25 cellular contexts compared by ENCODE assay signal in genomic region chr18:79489900-79490592, GRCh38.
DNase-seq lines count a peak whose midpoint lies in the region; ATAC-seq, FAIRE-seq and TF ChIP-seq lines count a peak whose summit lies in the region.
"Had no signal": no experiment of that assay in that cellular context is flagged by ENCODE, and none has a peak within 500 bp of the region (broad histone marks: within the 10 kb centered on the region; RNA-seq: fewer than 3 reads in every experiment).

No MANE protein-coding gene starts in this region.

- no peak for FAIRE-seq in kidney (lab: Jason Lieb, UNC)
- FAIRE-seq: A204.1, K562, TTC549 had no signal

- H3K9me3 Mint-ChIP-seq in activated naive CD4-positive, alpha-beta T cell treated with anti-CD3 and anti-CD28 coated beads, Interleukin-2, amount 10 ng/mL, durations not matched to agents 7 days and 5 days: no peaks in the 10 kb centered on the region
- no peaks in the 10 kb centered on the region for H3K9me3 Mint-ChIP-seq in central memory CD8-positive, alpha-beta T cell
- no peaks in the 10 kb centered on the region for H3K9me3 Mint-ChIP-seq in stimulated activated naive B cell treated with anti-CD40 and anti-IgM and Interleukin-4, amounts not matched to agents 10 μg/mL and 1 μg/mL and 100 μg/mL, for 72 hours
- H3K9me3 Mint-ChIP-seq: activated CD4-positive, alpha-beta memory T cell treated with anti-CD3 and anti-CD28 coated beads for 36 hours; activated T-cell treated with anti-CD3 and anti-CD28 coated beads, Interleukin-2, amount 50 U/mL, for 4 hours; memory B cell; T-cell had no signal

- CTCF ChIA-PET in activated naive CD4-positive, alpha-beta T cell treated with anti-CD3 and anti-CD28 coated beads, Interleukin-2, amount 10 ng/mL, durations not matched to agents 7 days and 5 days (lab: Charles Lee): no interaction called here

- H3K9me3 ChIP-seq in kidney (ENCODE audit: control insufficient read depth in 1 of 2, low read length in 2 of 2): no peaks in the 10 kb centered on the region
- H3K9me3 ChIP-seq: breast epithelium, MG63, SJSA1 had no signal

- no peak overlapping the region for H3K4me3 Mint-ChIP-seq in activated naive CD4-positive, alpha-beta T cell treated with anti-CD3 and anti-CD28 coated beads, Interleukin-2, amount 10 ng/mL, durations not matched to agents 7 days and 5 days
- no peak overlapping the region for H3K4me3 Mint-ChIP-seq in central memory CD8-positive, alpha-beta T cell
- H3K4me3 Mint-ChIP-seq in stimulated activated naive B cell treated with anti-CD40 and anti-IgM and Interleukin-4, amounts not matched to agents 10 μg/mL and 1 μg/mL and 100 μg/mL, for 72 hours: no peak overlapping the region
- H3K4me3 Mint-ChIP-seq: activated CD4-positive, alpha-beta memory T cell treated with anti-CD3 and anti-CD28 coated beads for 36 hours; activated T-cell treated with anti-CD3 and anti-CD28 coated beads, Interleukin-2, amount 50 U/mL, for 4 hours; memory B cell had no signal

- no peaks in the 10 kb centered on the region for H3K27me3 Mint-ChIP-seq in activated naive CD4-positive, alpha-beta T cell treated with anti-CD3 and anti-CD28 coated beads, Interleukin-2, amount 10 ng/mL, durations not matched to agents 7 days and 5 days
- no peaks in the 10 kb centered on the region for H3K27me3 Mint-ChIP-seq in central memory CD8-positive, alpha-beta T cell
- H3K27me3 Mint-ChIP-seq in stimulated activated naive B cell treated with anti-CD40 and anti-IgM and Interleukin-4, amounts not matched to agents 10 μg/mL and 1 μg/mL and 100 μg/mL, for 72 hours: no peaks in the 10 kb centered on the region
- H3K27me3 Mint-ChIP-seq: activated CD4-positive, alpha-beta memory T cell treated with anti-CD3 and anti-CD28 coated beads for 36 hours; memory B cell; T-cell had no signal

- no peaks in the 10 kb centered on the region for H3K36me3 ChIP-seq in kidney (ENCODE audit: control insufficient read depth in 1 of 2, insufficient read depth in 2 of 2, low read length in 2 of 2)
- H3K36me3 ChIP-seq: breast epithelium, MG63 had no signal

- TF ChIP-seq CTCF in kidney (IDR thresholded peaks at IDR 0.05; ENCODE audit: borderline replicate concordance, extremely low read depth, insufficient read depth): no peak

- H3K9ac ChIP-seq in kidney (ENCODE audit: low read length in 2 of 2): no peak overlapping the region

- ATAC-seq in central memory CD8-positive, alpha-beta T cell (replicated peaks; ENCODE audit: extremely low read depth, poor library complexity, severe bottlenecking): peak; percentile 32
- ATAC-seq in stimulated activated naive B cell treated with anti-CD40 and anti-IgM and Interleukin-4, amounts not matched to agents 10 μg/mL and 1 μg/mL and 100 μg/mL, for 72 hours (replicated peaks): no peak
- ATAC-seq: activated CD4-positive, CD25-positive, alpha-beta regulatory T cell treated with anti-CD3 and anti-CD28 coated beads, Interleukin-2, amount 50 U/mL, for 24 hours; activated T-cell treated with anti-CD3 and anti-CD28 coated beads, Interleukin-2, amount 50 U/mL, for 4 hours; K562; T-cell had no signal

- peaks cover 18% of the 10 kb centered on the region for H3K4me1 Mint-ChIP-seq in activated naive CD4-positive, alpha-beta T cell treated with anti-CD3 and anti-CD28 coated beads, Interleukin-2, amount 10 ng/mL, durations not matched to agents 7 days and 5 days
- peaks cover 13% of the 10 kb centered on the region for H3K4me1 Mint-ChIP-seq in central memory CD8-positive, alpha-beta T cell
- H3K4me1 Mint-ChIP-seq in stimulated activated naive B cell treated with anti-CD40 and anti-IgM and Interleukin-4, amounts not matched to agents 10 μg/mL and 1 μg/mL and 100 μg/mL, for 72 hours: peaks cover 11 to 19% of the 10 kb centered on the region in 2 donors
- H3K4me1 Mint-ChIP-seq: memory B cell had no signal

- no peak overlapping the region for H3K4me3 ChIP-seq in kidney (ENCODE audit: low read length in 2 of 2)
- H3K4me3 ChIP-seq: breast epithelium, K562, MG63, SJSA1, upper lobe of left lung had no signal

- H3K27ac ChIP-seq in kidney (ENCODE audit: low read depth in 2 of 2, low read length in 2 of 2): no peak overlapping the region
- H3K27ac ChIP-seq: breast epithelium, SJSA1, upper lobe of left lung had no signal

- peaks cover 18% of the 10 kb centered on the region for H3K36me3 Mint-ChIP-seq in activated naive CD4-positive, alpha-beta T cell treated with anti-CD3 and anti-CD28 coated beads, Interleukin-2, amount 10 ng/mL, durations not matched to agents 7 days and 5 days
- peaks cover 25% of the 10 kb centered on the region for H3K36me3 Mint-ChIP-seq in central memory CD8-positive, alpha-beta T cell (ENCODE audit: insufficient read depth)
- H3K36me3 Mint-ChIP-seq in stimulated activated naive B cell treated with anti-CD40 and anti-IgM and Interleukin-4, amounts not matched to agents 10 μg/mL and 1 μg/mL and 100 μg/mL, for 72 hours: peaks cover 39 to 51% of the 10 kb centered on the region in 2 donors

- DNase-seq in activated naive CD4-positive, alpha-beta T cell treated with anti-CD3 and anti-CD28 coated beads, Interleukin-2, amount 10 ng/mL, durations not matched to agents 7 days and 5 days: peak; percentile 17
- DNase-seq in activated naive CD4-positive, alpha-beta T cell treated with anti-CD3 and anti-CD28 coated beads, Interleukin-2, amount 50 U/mL, for 16 hours: no peak
- no peak for DNase-seq in central memory CD8-positive, alpha-beta T cell (ENCODE audit: low spot score in 2 of 2)
- DNase-seq in kidney (peak; percentile 58), AG08395 (ENCODE audit: low spot score) (no peak)
- no peak for DNase-seq in stimulated activated naive B cell treated with anti-CD40 and anti-IgM and Interleukin-4, amounts not matched to agents 10 μg/mL and 1 μg/mL and 100 μg/mL, for 72 hours
- no peak for DNase-seq in activated naive CD4-positive, alpha-beta T cell (lab: John Stamatoyannopoulos, UW)
- DNase-seq in NK-92 treated with Interleukin-12 subunit alpha and Interleukin-12 subunit beta, amount 100 ng/mL, for 24 hours (lab: John Stamatoyannopoulos, UW): no peak
- DNase-seq: activated CD4-positive, alpha-beta memory T cell treated with anti-CD3 and anti-CD28 coated beads for 36 hours; activated T-cell treated with anti-CD3 and anti-CD28 coated beads, Interleukin-2, amount 50 U/mL, for 4 hours; GF-D8; MG63; NCI-H1417 treated with DMSO at 0.1 percent for 48 hours; NCI-H2107; NCI-H446; stimulated activated CD8-positive, alpha-beta memory T cell treated with anti-CD3 and anti-CD28 coated beads, Interleukin-4, amount 100 ng/mL, for 48 hours; T-cell had no signal

- H3K27ac Mint-ChIP-seq in activated naive CD4-positive, alpha-beta T cell treated with anti-CD3 and anti-CD28 coated beads, Interleukin-2, amount 10 ng/mL, durations not matched to agents 7 days and 5 days: no peak overlapping the region
- H3K27ac Mint-ChIP-seq in central memory CD8-positive, alpha-beta T cell (ENCODE audit: low read depth): no peak overlapping the region
- peak overlapping the region; percentile 47 for H3K27ac Mint-ChIP-seq in stimulated activated naive B cell treated with anti-CD40 and anti-IgM and Interleukin-4, amounts not matched to agents 10 μg/mL and 1 μg/mL and 100 μg/mL, for 72 hours
- H3K27ac Mint-ChIP-seq: activated CD4-positive, alpha-beta memory T cell treated with anti-CD3 and anti-CD28 coated beads for 36 hours; T-cell had no signal

- no peaks in the 10 kb centered on the region for H3K4me1 ChIP-seq in kidney (ENCODE audit: control insufficient read depth in 1 of 2, insufficient read depth in 1 of 2, low read depth in 1 of 2, low read length in 2 of 2)
- H3K4me1 ChIP-seq: breast epithelium had no signal

- intact Hi-C loops in kidney (cut with DNase I): no loop called here

Comparison
In these comparisons a context has a peak if more than half of its experiments do, and no peak if none do; other contexts are left out.
1. DNase-seq: peak in activated naive CD4-positive, alpha-beta T cell treated with anti-CD3 and anti-CD28 coated beads, Interleukin-2, amount 10 ng/mL, durations not matched to agents 7 days and 5 days (single experiment) and kidney (single experiment); none in activated naive CD4-positive, alpha-beta T cell treated with anti-CD3 and anti-CD28 coated beads, Interleukin-2, amount 50 U/mL, for 16 hours (single experiment), central memory CD8-positive, alpha-beta T cell (0 of 2), stimulated activated naive B cell treated with anti-CD40 and anti-IgM and Interleukin-4, amounts not matched to agents 10 μg/mL and 1 μg/mL and 100 μg/mL, for 72 hours (single experiment), AG08395 (single experiment), activated naive CD4-positive, alpha-beta T cell (0 of 4) and NK-92 treated with Interleukin-12 subunit alpha and Interleukin-12 subunit beta, amount 100 ng/mL, for 24 hours (single experiment).